ENCODE assay signal across 10 cellular contexts in genomic region chr1:240608707-240609106, GRCh38. TPM values are rescaled to one million over a fixed set of nuclear protein-coding genes. Genes with fewer than 3 reads are reported as not detected.
DNase-seq lines count a peak whose midpoint lies in the region; TF ChIP-seq lines count a peak whose summit lies in the region.
"Had no signal": no experiment of that assay in that cellular context is flagged by ENCODE, and none has a peak within 500 bp of the region (broad histone marks: within the 10 kb centered on the region; RNA-seq: fewer than 3 reads in every experiment).

No MANE protein-coding gene starts in this region.

- no peak overlapping the region for H3K4me3 ChIP-seq in GM12865 (ENCODE audit: low read depth, low read length)

- in situ Hi-C loops in ACHN (cut with HindIII; ENCODE audit: low pct_ligation_motif_present, low pct_unique_long_range_greater_than_20kb, low sequenced_read_pairs) = no loop called here

- no peaks in the 10 kb centered on the region for H3K36me3 Mint-ChIP-seq in mesothelial cell of epicardium
- H3K36me3 Mint-ChIP-seq: IgD-negative memory B cell had no signal

- no peak overlapping the region for H3K27ac Mint-ChIP-seq in mesothelial cell of epicardium
- H3K27ac Mint-ChIP-seq: IgD-negative memory B cell had no signal

- peak; percentile 50 for DNase-seq in ACHN
- DNase-seq in GM12865 (ENCODE audit: low read depth) = peak; percentile 4
- peak; percentile 47 for DNase-seq in SK-N-DZ (ENCODE audit: low spot score)
- peak; percentile 48 for DNase-seq in iPS-NIHi7 (ENCODE audit: extremely low spot score)
- DNase-seq in NCI-H2171 (lab: John Stamatoyannopoulos, UW) = no peak
- no peak for DNase-seq in stimulated activated naive CD4-positive, alpha-beta T cell (lab: John Stamatoyannopoulos, UW)
- no peak for DNase-seq in foreskin melanocyte
- no peak for DNase-seq in mesothelial cell of epicardium (ENCODE audit: low spot score in 2 of 2, unreplicated experiment in 2 of 2)
- DNase-seq: activated T-cell treated with anti-CD3 and anti-CD28 coated beads for 4 hours had no signal

- no peak overlapping the region for H3K4me3 Mint-ChIP-seq in mesothelial cell of epicardium
- H3K4me3 Mint-ChIP-seq: IgD-negative memory B cell had no signal

- no peaks in the 10 kb centered on the region for H3K9me3 Mint-ChIP-seq in mesothelial cell of epicardium
- H3K9me3 Mint-ChIP-seq: IgD-negative memory B cell had no signal

- H3K4me1 Mint-ChIP-seq in mesothelial cell of epicardium = peaks cover 12% of the 10 kb centered on the region

- peaks cover 58% of the 10 kb centered on the region for H3K27me3 Mint-ChIP-seq in mesothelial cell of epicardium (ENCODE audit: low read depth)

- TF ChIP-seq CTCF in GM12865 (IDR thresholded peaks at IDR 0.05; ENCODE audit: insufficient read depth, low read depth, low read length, missing control alignments) (no peak), mesothelial cell of epicardium (IDR thresholded peaks at IDR 0.05; ENCODE audit: unreplicated experiment) (no peak)

RNA-seq across cellular contexts. Expression of gene GREM2, which starts 3.2 kb away (rescaled TPM):
- polyA plus RNA-seq in SK-N-DZ (2014; cell fraction: cytosol; rRNA removed) = 0.32 and 0.44 TPM in 2 replicates
- 0.08 TPM in 1 of 2 replicates, not detected in the other for polyA plus RNA-seq in SK-N-DZ (2014; cell fraction: nucleus; rRNA removed)
- total RNA-seq in mesothelial cell of epicardium = 0.09 to 0.27 TPM (median 0.16 TPM) in 3 replicates
- polyA plus RNA-seq: IgD-negative memory B cell had no signal

Comparison
In these comparisons a context has a peak if more than half of its experiments do, and no peak if none do; other contexts are left out.
1. DNase-seq: peak in ACHN (single experiment), GM12865 (single experiment), SK-N-DZ (single experiment) and iPS-NIHi7 (single experiment); none in NCI-H2171 (single experiment), stimulated activated naive CD4-positive, alpha-beta T cell (0 of 6), foreskin melanocyte (single experiment) and mesothelial cell of epicardium (0 of 2).